Comparison of ENCODE assay signal across 25 cellular contexts in the genomic region with DNA sequence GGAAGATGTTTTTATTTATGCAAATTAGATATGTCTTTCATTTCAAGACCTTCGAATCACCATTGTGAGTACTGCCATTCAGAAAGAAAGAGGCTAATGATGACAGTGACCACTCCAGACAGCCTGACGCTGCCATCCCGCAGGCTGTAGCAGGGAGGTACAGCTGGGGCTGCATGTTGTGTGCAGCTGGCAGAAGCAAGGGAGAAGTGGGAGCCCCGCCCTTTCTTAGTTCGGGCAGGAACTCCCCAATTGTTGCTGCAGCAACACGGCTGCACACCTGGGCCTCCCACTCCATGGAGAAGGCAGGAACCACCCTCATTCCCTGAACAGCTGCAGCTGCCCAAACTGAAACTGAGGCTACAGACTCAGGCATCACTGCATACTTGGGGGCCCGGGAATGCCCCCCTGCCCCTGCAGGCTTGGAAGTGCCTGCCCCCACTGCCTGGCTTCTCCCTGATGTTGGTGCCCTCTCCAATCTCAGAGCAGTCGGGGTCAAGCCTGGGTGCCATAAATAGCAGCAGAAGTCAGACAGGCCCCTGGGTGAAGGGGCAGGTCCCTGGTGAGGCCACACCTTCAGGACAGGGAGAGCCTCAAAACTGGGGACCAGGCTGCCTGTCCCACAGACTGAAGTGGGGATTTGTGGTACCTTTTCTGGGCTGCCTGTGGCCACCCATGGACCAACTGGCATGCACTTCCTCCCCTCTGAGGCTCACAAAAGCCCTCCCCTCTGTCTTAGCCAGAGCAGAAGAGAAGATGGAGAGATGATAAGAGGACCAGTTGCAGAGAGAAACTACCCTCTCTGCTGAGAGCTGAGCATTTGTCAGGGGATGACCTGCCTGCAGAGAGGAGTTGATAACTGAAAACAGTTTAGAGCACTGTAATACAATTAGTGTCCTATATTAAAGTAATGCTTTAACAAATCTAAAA.
A peak's percentile ranks its signal among the peaks of the same experiment; 100 is the strongest.
DNase-seq lines count a peak whose midpoint lies in the region; ATAC-seq and TF ChIP-seq lines count a peak whose summit lies in the region.
"Had no signal": no experiment of that assay in that cellular context is flagged by ENCODE, and none has a peak within 500 bp of the region (broad histone marks: within the 10 kb centered on the region; RNA-seq: fewer than 3 reads in every experiment).

No MANE protein-coding gene starts in this region.

- TF ChIP-seq CTCF in osteoblast (IDR thresholded peaks at IDR 0.05; ENCODE audit: extremely low read depth, low read depth, low read length) (no peak), glutamatergic neuron (IDR thresholded peaks at IDR 0.05; ENCODE audit: partially characterized antibody, unreplicated experiment) (no peak)

- H3K27me3 ChIP-seq in osteoblast (ENCODE audit: insufficient read depth, low read length): no peaks in the 10 kb centered on the region

- H4K20me1 ChIP-seq in osteoblast (ENCODE audit: insufficient read depth, low read length): no peaks in the 10 kb centered on the region

- H3K4me1 ChIP-seq in osteoblast (ENCODE audit: insufficient read depth, low read length): no peaks in the 10 kb centered on the region

- no peaks in the 10 kb centered on the region for H3K4me1 Mint-ChIP-seq in glutamatergic neuron (ENCODE audit: low read depth, unreplicated experiment)
- H3K4me1 Mint-ChIP-seq: B cell; CD8-positive, alpha-beta memory T cell; T-cell had no signal

- H3K36me3 Mint-ChIP-seq in glutamatergic neuron (ENCODE audit: unreplicated experiment): peaks cover 6% of the 10 kb centered on the region
- H3K36me3 Mint-ChIP-seq: CD8-positive, alpha-beta memory T cell; T-cell had no signal

- no peaks in the 10 kb centered on the region for H3K79me2 ChIP-seq in osteoblast (ENCODE audit: insufficient read depth, low read length)

- no peak for ATAC-seq in HG03469 (IDR thresholded peaks at IDR 0.05; ENCODE audit: unreplicated experiment)
- ATAC-seq: HCT116, HepG2, Panc1, T-cell had no signal

- peak; percentile 9 for DNase-seq in NCI-H146 (lab: John Stamatoyannopoulos, UW)
- DNase-seq in NCI-H146 treated with DMSO at 0.1 percent for 48 hours (lab: John Stamatoyannopoulos, UW; ENCODE audit: unreplicated experiment): no peak
- peak; percentile 47 for DNase-seq in NCI-H69 (lab: John Stamatoyannopoulos, UW)
- peak; percentile 60 for DNase-seq in SK-N-DZ (ENCODE audit: low spot score)
- peak; percentile 19 for DNase-seq in osteoblast (ENCODE audit: insufficient read length, low spot score, missing footprints)
- DNase-seq in glutamatergic neuron: no peak
- no peak for DNase-seq in NAMALWA (ENCODE audit: low spot score)
- DNase-seq: CD8-positive, alpha-beta memory T cell; DMS 273 treated with DMSO at 0.1 percent for 48 hours; DMS79; GF-D8; Karpas-422; NCI-H1105; NCI-H1436 treated with DMSO at 0.1 percent for 48 hours; NCI-H2029; NCI-H446; NCI-H524 treated with DMSO at 0.1 percent for 48 hours; T-cell had no signal

- H3K27ac ChIP-seq in osteoblast (ENCODE audit: low read depth, low read length): no peak overlapping the region
- H3K27ac ChIP-seq: 22Rv1, C4-2B had no signal

- H3K9me3 Mint-ChIP-seq in glutamatergic neuron (ENCODE audit: unreplicated experiment): no peaks in the 10 kb centered on the region

- no peak overlapping the region for H3K4me3 ChIP-seq in osteoblast (ENCODE audit: insufficient read depth, low read length)

- no peaks in the 10 kb centered on the region for H3K27me3 Mint-ChIP-seq in glutamatergic neuron (ENCODE audit: unreplicated experiment)
- H3K27me3 Mint-ChIP-seq: B cell, T-cell had no signal

- H3K4me3 Mint-ChIP-seq in glutamatergic neuron (ENCODE audit: unreplicated experiment): no peak overlapping the region
- H3K4me3 Mint-ChIP-seq: B cell; CD8-positive, alpha-beta memory T cell; T-cell had no signal

- H3K9me3 ChIP-seq in osteoblast (ENCODE audit: low read depth, low read length): peaks cover 2% of the 10 kb centered on the region

- no peak overlapping the region for H2AFZ ChIP-seq in osteoblast (ENCODE audit: low read length)

- H3K27ac Mint-ChIP-seq in glutamatergic neuron (ENCODE audit: unreplicated experiment): no peak overlapping the region
- H3K27ac Mint-ChIP-seq: B cell; CD8-positive, alpha-beta memory T cell; T-cell had no signal

- no peaks in the 10 kb centered on the region for H3K36me3 ChIP-seq in osteoblast (ENCODE audit: insufficient read depth, low read length)

- H3K4me2 ChIP-seq in osteoblast (ENCODE audit: insufficient read depth, low read length): no peak overlapping the region

Comparison
In these comparisons a context has a peak if more than half of its experiments do, and no peak if none do; other contexts are left out.
1. DNase-seq: peak in NCI-H146 (single experiment), NCI-H69 (single experiment), SK-N-DZ (single experiment) and osteoblast (single experiment); none in NCI-H146 treated with DMSO at 0.1 percent for 48 hours (single experiment), glutamatergic neuron (single experiment) and NAMALWA (single experiment).